Comparison of ENCODE assay signal across 1 cellular context in the genomic region with DNA sequence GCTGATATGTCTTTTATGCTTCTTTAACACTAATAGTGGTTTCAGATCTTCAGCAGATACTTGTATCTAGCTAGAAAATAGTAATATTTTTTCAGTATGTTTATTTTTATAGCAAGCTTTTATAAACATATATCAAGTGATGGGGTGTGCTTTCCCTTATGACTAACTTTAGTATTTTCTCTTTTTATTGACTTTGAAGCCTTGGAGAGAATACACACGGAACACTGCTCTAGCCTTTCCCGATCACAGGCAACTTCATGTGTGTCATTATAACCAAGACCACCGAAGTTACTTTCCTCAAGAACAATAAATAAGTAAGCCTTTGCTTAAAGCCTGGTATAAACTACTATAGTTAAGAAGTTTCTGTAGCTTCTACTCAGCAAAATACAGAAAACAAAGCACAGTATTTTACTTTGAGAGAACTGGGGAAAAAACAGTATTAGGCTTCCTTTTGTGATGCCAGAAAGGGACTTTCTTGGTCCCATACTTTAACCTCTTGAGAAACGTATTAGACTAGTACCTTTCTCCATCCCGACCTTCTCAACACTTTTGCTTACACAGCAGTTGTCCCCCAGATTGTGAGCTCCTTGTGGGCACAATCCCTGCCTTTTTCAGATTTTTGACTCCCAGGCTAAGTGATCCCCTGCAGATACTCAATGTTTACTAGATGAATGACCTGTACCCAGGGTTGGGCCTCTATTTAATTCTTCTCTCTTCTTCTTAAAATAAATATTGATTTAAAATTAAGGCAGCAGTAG.
TF ChIP-seq lines count a peak whose summit lies in the region.

No MANE protein-coding gene starts in this region.

TF ChIP-seq in GM12878, 131 proteins besides CTCF, POLR2A, EP300 and RAD21:
- TF ChIP-seq ZZZ3 (IDR thresholded peaks at IDR 0.05; ENCODE audit: control insufficient read depth, insufficient read length, low read depth) = no peak
- no peak for TF ChIP-seq DPF2 (IDR thresholded peaks at IDR 0.05)
- TF ChIP-seq STAT1 (conservative IDR thresholded peaks at IDR 0.05) = no peak
- TF ChIP-seq, protein P1, sequence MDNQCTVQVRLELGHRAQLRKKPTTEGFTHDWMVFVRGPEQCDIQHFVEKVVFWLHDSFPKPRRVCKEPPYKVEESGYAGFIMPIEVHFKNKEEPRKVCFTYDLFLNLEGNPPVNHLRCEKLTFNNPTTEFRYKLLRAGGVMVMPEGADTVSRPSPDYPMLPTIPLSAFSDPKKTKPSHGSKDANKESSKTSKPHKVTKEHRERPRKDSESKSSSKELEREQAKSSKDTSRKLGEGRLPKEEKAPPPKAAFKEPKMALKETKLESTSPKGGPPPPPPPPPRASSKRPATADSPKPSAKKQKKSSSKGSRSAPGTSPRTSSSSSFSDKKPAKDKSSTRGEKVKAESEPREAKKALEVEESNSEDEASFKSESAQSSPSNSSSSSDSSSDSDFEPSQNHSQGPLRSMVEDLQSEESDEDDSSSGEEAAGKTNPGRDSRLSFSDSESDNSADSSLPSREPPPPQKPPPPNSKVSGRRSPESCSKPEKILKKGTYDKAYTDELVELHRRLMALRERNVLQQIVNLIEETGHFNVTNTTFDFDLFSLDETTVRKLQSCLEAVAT (IDR thresholded peaks at IDR 0.05) = peak; percentile 62
